9 cellular contexts compared by ENCODE assay signal in the genomic region with DNA sequence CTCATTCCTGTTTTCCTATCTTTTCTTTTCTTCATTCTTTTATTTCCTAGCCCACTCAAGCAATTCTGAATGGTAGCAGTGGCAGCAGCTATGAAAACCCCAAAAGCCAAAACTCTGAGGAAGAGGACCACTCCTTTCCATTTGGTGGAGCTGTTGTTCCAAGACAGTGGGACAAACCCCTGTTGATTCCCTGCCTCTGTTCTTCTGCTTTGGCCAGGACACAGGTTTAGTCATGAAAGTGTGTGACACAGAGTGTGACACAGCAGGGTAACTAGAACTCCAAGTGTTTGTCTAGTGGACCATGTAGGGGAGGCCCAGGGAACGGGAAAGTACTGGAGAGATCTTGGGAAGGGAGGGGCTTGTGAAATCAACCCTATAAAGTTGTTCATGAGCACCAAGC.
A peak's percentile ranks its signal among the peaks of the same experiment; 100 is the strongest.
DNase-seq lines count a peak whose midpoint lies in the region; ATAC-seq, FAIRE-seq and TF ChIP-seq lines count a peak whose summit lies in the region.
"Had no signal": no experiment of that assay in that cellular context is flagged by ENCODE, and none has a peak within 500 bp of the region (broad histone marks: within the 10 kb centered on the region; RNA-seq: fewer than 3 reads in every experiment).

No MANE protein-coding gene starts in this region.

- intact Hi-C loops in dorsolateral prefrontal cortex (cut with DNase I), result no loop called here

- H3K27ac ChIP-seq in keratinocyte (ENCODE audit: control insufficient read depth, insufficient read depth, low read length) (no peak overlapping the region), dorsolateral prefrontal cortex (no peak overlapping the region)

- ATAC-seq in HG03521 (IDR thresholded peaks at IDR 0.05; ENCODE audit: unreplicated experiment), result no peak
- ATAC-seq in activated CD4-positive, CD25-positive, alpha-beta regulatory T cell treated with anti-CD3 and anti-CD28 coated beads, Interleukin-2, amount 50 U/mL, for 24 hours, result no peak
- no peak for ATAC-seq in activated T-cell treated with anti-CD3 and anti-CD28 coated beads, Interleukin-2, amount 50 U/mL, for 4 hours

- H3K9ac ChIP-seq in keratinocyte (ENCODE audit: control insufficient read depth, extremely low read depth, insufficient read depth, low read length), result no peak overlapping the region

- no peak overlapping the region for H3K4me2 ChIP-seq in keratinocyte (ENCODE audit: control insufficient read depth, extremely low read depth, insufficient read depth, low read depth, low read length)

- TF ChIP-seq CTCF in keratinocyte (optimal IDR thresholded peaks at IDR 0.05 in 1 of 3, IDR thresholded peaks at IDR 0.05 in 1 of 3, conservative IDR thresholded peaks at IDR 0.05 in 1 of 3; ENCODE audit: extremely low read depth in 1 of 3, insufficient read depth in 2 of 3, low read length in 3 of 3) (peak; percentile 24 to 58 (median 25)), dorsolateral prefrontal cortex (IDR thresholded peaks at IDR 0.05 in 54 of 56, conservative IDR thresholded peaks at IDR 0.05 in 2 of 56; ENCODE audit: low read depth in 1 of 56, partially characterized antibody in 56 of 56) (no peak)

- no peak overlapping the region for H2AFZ ChIP-seq in keratinocyte (ENCODE audit: control insufficient read depth, low read length)

- no peaks in the 10 kb centered on the region for H3K36me3 Mint-ChIP-seq in activated T-cell treated with anti-CD3 and anti-CD28 coated beads, Interleukin-2, amount 50 U/mL, for 4 hours (ENCODE audit: insufficient read depth)

- no peak overlapping the region for H3K4me3 Mint-ChIP-seq in activated T-cell treated with anti-CD3 and anti-CD28 coated beads, Interleukin-2, amount 50 U/mL, for 4 hours
- H3K4me3 Mint-ChIP-seq: dendritic cell treated with granulocyte-macrophage colony-stimulating factor and Interleukin-4, amounts not matched to agents 40 ng/mL and 50 ng/mL, for 4 days had no signal

- no peaks in the 10 kb centered on the region for H3K9me1 ChIP-seq in keratinocyte (ENCODE audit: control insufficient read depth, extremely low read depth, insufficient read depth, low read length)

- DNase-seq in D341Med (ENCODE audit: low spot score), result peak; percentile 36
- peak; percentile 64 for DNase-seq in OCI-M1 (lab: John Stamatoyannopoulos, UW)
- DNase-seq in keratinocyte (ENCODE audit: low read depth, low spot score), result no peak
- no peak for DNase-seq in dorsolateral prefrontal cortex
- no peak for DNase-seq in activated T-cell treated with anti-CD3 and anti-CD28 coated beads, Interleukin-2, amount 50 U/mL, for 4 hours

- H3K4me1 Mint-ChIP-seq in activated T-cell treated with anti-CD3 and anti-CD28 coated beads, Interleukin-2, amount 50 U/mL, for 4 hours (ENCODE audit: low read depth), result no peaks in the 10 kb centered on the region

- H3K27me3 ChIP-seq in keratinocyte (ENCODE audit: control insufficient read depth, extremely low read depth, insufficient read depth, low read length) (no peaks in the 10 kb centered on the region), dorsolateral prefrontal cortex (peaks cover 0 to 5% (median 0%) of the 10 kb centered on the region in 45 donors)

- H3K36me3 ChIP-seq in keratinocyte (ENCODE audit: control insufficient read depth in 2 of 2, extremely low read depth in 1 of 2, insufficient read depth in 2 of 2, low read length in 2 of 2), result no peaks in the 10 kb centered on the region

- no peaks in the 10 kb centered on the region for H3K9me3 ChIP-seq in keratinocyte (ENCODE audit: control insufficient read depth, low read depth, low read length)

- no peak; the same call in 1 of the 2 replicates for TF ChIP-seq EP300 in Ishikawa (IDR thresholded peaks at IDR 0.05; ENCODE audit: borderline replicate concordance)

- H4K20me1 ChIP-seq in keratinocyte (ENCODE audit: control insufficient read depth, extremely low read depth, insufficient read depth, low read length), result no peaks in the 10 kb centered on the region

- peaks cover 8% of the 10 kb centered on the region for H3K27me3 Mint-ChIP-seq in activated T-cell treated with anti-CD3 and anti-CD28 coated beads, Interleukin-2, amount 50 U/mL, for 4 hours (ENCODE audit: low read depth)

- no peak overlapping the region for H3K4me3 ChIP-seq in keratinocyte (ENCODE audit: control insufficient read depth in 2 of 3, extremely low read depth in 1 of 3, insufficient read depth in 2 of 3, low read depth in 1 of 3, low read length in 3 of 3)
- no peak overlapping the region for H3K4me3 ChIP-seq in dorsolateral prefrontal cortex

- no peaks in the 10 kb centered on the region for H3K79me2 ChIP-seq in keratinocyte (ENCODE audit: control insufficient read depth, insufficient read depth, low read length)

- peak; percentile 88 for TF ChIP-seq RAD21 in Ishikawa (IDR thresholded peaks at IDR 0.05; ENCODE audit: low read depth)

- dilution Hi-C loops in keratinocyte (cut with MboI; ENCODE audit: extremely low pct_ligation_motif_present, low sequenced_read_pairs), result no loop called here

- no peaks in the 10 kb centered on the region for H3K4me1 ChIP-seq in keratinocyte (ENCODE audit: control insufficient read depth, extremely low read depth, insufficient read depth, low read length)

- FAIRE-seq in keratinocyte (lab: Jason Lieb, UNC), result no peak

- H3K9me3 Mint-ChIP-seq in activated T-cell treated with anti-CD3 and anti-CD28 coated beads, Interleukin-2, amount 50 U/mL, for 4 hours, result no peaks in the 10 kb centered on the region
- H3K9me3 Mint-ChIP-seq: dendritic cell treated with granulocyte-macrophage colony-stimulating factor and Interleukin-4, amounts not matched to agents 40 ng/mL and 50 ng/mL, for 4 days had no signal

TF ChIP-seq in Ishikawa, 13 proteins besides CTCF, POLR2A, EP300 and RAD21:
- TF ChIP-seq YY1 (IDR thresholded peaks at IDR 0.05; ENCODE audit: low read depth) (no peak), EGR1 (IDR thresholded peaks at IDR 0.05) (no peak), TAF1 (IDR thresholded peaks at IDR 0.05; ENCODE audit: low read depth) (no peak), TCF12 (IDR thresholded peaks at IDR 0.05; ENCODE audit: low read depth) (no peak), CREB1 (IDR thresholded peaks at IDR 0.05; ENCODE audit: low read depth) (no peak), ZBTB7A (IDR thresholded peaks at IDR 0.05; ENCODE audit: low read depth) (no peak), TEAD4 (IDR thresholded peaks at IDR 0.05) (no peak), CEBPB (IDR thresholded peaks at IDR 0.05) (no peak), FOXM1 (IDR thresholded peaks at IDR 0.05; ENCODE audit: borderline replicate concordance, low read depth) (no peak), NFIC (IDR thresholded peaks at IDR 0.05) (no peak)
- TF ChIP-seq, protein P1, sequence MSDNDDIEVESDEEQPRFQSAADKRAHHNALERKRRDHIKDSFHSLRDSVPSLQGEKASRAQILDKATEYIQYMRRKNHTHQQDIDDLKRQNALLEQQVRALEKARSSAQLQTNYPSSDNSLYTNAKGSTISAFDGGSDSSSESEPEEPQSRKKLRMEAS (IDR thresholded peaks at IDR 0.05), result no peak
- TF ChIP-seq, protein P2, sequence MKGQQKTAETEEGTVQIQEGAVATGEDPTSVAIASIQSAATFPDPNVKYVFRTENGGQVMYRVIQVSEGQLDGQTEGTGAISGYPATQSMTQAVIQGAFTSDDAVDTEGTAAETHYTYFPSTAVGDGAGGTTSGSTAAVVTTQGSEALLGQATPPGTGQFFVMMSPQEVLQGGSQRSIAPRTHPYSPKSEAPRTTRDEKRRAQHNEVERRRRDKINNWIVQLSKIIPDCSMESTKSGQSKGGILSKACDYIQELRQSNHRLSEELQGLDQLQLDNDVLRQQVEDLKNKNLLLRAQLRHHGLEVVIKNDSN (IDR thresholded peaks at IDR 0.05), result no peak
- TF ChIP-seq, protein P3, sequence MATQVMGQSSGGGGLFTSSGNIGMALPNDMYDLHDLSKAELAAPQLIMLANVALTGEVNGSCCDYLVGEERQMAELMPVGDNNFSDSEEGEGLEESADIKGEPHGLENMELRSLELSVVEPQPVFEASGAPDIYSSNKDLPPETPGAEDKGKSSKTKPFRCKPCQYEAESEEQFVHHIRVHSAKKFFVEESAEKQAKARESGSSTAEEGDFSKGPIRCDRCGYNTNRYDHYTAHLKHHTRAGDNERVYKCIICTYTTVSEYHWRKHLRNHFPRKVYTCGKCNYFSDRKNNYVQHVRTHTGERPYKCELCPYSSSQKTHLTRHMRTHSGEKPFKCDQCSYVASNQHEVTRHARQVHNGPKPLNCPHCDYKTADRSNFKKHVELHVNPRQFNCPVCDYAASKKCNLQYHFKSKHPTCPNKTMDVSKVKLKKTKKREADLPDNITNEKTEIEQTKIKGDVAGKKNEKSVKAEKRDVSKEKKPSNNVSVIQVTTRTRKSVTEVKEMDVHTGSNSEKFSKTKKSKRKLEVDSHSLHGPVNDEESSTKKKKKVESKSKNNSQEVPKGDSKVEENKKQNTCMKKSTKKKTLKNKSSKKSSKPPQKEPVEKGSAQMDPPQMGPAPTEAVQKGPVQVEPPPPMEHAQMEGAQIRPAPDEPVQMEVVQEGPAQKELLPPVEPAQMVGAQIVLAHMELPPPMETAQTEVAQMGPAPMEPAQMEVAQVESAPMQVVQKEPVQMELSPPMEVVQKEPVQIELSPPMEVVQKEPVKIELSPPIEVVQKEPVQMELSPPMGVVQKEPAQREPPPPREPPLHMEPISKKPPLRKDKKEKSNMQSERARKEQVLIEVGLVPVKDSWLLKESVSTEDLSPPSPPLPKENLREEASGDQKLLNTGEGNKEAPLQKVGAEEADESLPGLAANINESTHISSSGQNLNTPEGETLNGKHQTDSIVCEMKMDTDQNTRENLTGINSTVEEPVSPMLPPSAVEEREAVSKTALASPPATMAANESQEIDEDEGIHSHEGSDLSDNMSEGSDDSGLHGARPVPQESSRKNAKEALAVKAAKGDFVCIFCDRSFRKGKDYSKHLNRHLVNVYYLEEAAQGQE (IDR thresholded peaks at IDR 0.05; ENCODE audit: low read depth), result no peak

Comparison
In these comparisons a context has a peak if more than half of its experiments do, and no peak if none do; other contexts are left out.
1. DNase-seq: peak in D341Med (single experiment) and OCI-M1 (single experiment); none in keratinocyte (single experiment), dorsolateral prefrontal cortex (0 of 10) and activated T-cell treated with anti-CD3 and anti-CD28 coated beads, Interleukin-2, amount 50 U/mL, for 4 hours (single experiment).
2. CTCF ChIP-seq: peak in keratinocyte (3 of 3); none in dorsolateral prefrontal cortex (0 of 56).